ENCODE assay signal across 1 cellular context in the genomic region with DNA sequence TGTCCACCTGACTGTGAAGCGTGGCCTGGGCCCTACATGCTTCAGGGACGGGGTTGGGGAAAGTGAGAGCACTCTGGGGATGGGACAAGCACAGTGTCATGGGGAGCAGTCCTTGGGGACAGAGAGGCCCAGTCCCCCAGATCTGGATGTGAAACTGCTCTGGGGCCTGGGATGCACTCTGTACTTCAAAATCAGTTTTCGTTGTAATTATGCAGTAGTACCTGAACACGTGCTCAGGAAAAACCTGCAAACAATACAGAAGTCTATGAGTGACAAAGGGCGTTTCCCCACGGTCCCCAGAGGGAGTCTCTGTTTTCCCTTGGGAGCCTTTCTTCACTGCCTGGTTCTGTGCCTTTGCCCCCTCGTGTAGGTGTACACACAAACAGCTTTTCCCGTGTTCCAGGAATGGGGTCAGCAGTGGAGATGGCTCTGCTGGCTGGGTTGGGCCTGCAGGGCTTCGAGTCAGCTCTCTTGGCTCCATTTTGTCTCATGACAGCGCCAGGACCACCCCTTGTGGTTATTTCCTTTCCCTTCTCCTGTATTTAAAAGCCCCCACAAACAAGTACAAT.
TF ChIP-seq lines count a peak whose summit lies in the region.

No MANE protein-coding gene starts in this region.

TF ChIP-seq in GM23338, 12 proteins besides CTCF, POLR2A, EP300 and RAD21 (continued from another document):
- TF ChIP-seq, protein P1, sequence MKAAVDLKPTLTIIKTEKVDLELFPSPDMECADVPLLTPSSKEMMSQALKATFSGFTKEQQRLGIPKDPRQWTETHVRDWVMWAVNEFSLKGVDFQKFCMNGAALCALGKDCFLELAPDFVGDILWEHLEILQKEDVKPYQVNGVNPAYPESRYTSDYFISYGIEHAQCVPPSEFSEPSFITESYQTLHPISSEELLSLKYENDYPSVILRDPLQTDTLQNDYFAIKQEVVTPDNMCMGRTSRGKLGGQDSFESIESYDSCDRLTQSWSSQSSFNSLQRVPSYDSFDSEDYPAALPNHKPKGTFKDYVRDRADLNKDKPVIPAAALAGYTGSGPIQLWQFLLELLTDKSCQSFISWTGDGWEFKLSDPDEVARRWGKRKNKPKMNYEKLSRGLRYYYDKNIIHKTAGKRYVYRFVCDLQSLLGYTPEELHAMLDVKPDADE (IDR thresholded peaks at IDR 0.05), result no peak
- no peak for TF ChIP-seq EZH2phosphoT487 (IDR thresholded peaks at IDR 0.05; ENCODE audit: unreplicated experiment)
- TF ChIP-seq, protein P2, sequence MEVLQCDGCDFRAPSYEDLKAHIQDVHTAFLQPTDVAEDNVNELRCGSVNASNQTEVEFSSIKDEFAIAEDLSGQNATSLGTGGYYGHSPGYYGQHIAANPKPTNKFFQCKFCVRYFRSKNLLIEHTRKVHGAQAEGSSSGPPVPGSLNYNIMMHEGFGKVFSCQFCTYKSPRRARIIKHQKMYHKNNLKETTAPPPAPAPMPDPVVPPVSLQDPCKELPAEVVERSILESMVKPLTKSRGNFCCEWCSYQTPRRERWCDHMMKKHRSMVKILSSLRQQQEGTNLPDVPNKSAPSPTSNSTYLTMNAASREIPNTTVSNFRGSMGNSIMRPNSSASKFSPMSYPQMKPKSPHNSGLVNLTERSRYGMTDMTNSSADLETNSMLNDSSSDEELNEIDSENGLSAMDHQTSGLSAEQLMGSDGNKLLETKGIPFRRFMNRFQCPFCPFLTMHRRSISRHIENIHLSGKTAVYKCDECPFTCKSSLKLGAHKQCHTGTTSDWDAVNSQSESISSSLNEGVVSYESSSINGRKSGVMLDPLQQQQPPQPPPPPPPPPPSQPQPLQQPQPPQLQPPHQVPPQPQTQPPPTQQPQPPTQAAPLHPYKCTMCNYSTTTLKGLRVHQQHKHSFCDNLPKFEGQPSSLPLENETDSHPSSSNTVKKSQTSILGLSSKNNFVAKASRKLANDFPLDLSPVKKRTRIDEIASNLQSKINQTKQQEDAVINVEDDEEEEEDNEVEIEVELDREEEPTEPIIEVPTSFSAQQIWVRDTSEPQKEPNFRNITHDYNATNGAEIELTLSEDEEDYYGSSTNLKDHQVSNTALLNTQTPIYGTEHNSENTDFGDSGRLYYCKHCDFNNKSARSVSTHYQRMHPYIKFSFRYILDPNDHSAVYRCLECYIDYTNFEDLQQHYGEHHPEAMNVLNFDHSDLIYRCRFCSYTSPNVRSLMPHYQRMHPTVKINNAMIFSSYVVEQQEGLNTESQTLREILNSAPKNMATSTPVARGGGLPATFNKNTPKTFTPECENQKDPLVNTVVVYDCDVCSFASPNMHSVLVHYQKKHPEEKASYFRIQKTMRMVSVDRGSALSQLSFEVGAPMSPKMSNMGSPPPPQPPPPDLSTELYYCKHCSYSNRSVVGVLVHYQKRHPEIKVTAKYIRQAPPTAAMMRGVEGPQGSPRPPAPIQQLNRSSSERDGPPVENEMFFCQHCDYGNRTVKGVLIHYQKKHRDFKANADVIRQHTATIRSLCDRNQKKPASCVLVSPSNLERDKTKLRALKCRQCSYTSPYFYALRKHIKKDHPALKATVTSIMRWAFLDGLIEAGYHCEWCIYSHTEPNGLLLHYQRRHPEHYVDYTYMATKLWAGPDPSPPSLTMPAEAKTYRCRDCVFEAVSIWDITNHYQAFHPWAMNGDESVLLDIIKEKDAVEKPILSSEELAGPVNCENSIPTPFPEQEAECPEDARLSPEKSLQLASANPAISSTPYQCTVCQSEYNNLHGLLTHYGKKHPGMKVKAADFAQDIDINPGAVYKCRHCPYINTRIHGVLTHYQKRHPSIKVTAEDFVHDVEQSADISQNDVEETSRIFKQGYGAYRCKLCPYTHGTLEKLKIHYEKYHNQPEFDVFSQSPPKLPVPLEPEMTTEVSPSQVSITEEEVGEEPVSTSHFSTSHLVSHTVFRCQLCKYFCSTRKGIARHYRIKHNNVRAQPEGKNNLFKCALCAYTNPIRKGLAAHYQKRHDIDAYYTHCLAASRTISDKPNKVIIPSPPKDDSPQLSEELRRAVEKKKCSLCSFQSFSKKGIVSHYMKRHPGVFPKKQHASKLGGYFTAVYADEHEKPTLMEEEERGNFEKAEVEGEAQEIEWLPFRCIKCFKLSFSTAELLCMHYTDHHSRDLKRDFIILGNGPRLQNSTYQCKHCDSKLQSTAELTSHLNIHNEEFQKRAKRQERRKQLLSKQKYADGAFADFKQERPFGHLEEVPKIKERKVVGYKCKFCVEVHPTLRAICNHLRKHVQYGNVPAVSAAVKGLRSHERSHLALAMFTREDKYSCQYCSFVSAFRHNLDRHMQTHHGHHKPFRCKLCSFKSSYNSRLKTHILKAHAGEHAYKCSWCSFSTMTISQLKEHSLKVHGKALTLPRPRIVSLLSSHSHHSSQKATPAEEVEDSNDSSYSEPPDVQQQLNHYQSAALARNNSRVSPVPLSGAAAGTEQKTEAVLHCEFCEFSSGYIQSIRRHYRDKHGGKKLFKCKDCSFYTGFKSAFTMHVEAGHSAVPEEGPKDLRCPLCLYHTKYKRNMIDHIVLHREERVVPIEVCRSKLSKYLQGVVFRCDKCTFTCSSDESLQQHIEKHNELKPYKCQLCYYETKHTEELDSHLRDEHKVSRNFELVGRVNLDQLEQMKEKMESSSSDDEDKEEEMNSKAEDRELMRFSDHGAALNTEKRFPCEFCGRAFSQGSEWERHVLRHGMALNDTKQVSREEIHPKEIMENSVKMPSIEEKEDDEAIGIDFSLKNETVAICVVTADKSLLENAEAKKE (CRISPR knock-in tag; IDR thresholded peaks at IDR 0.05), result no peak
